10 cellular contexts compared by ENCODE assay signal in the genomic region with DNA sequence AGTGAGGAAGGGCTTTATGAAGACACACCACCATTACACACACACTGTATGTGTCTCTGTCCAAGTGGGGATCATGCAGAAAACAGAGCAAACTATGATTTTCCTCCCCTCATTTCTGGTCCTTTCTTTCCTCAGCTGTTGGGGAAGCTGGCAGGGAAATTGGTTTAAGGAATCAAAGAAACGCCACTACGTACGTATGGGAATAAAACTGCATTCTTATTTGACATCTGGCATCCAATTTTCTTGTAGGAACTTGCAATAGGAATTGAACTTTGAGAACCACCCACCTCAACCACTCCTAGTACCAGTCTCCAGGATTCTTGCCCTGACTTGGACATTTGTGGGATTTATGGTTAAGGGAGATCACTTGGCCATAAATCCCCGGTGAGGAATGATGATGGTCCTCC.
DNase-seq lines count a peak whose midpoint lies in the region; ATAC-seq and FAIRE-seq lines count a peak whose summit lies in the region.
"Had no signal": no experiment of that assay in that cellular context is flagged by ENCODE, and none has a peak within 500 bp of the region (broad histone marks: within the 10 kb centered on the region; RNA-seq: fewer than 3 reads in every experiment).

No MANE protein-coding gene starts in this region.

- peaks cover 44% of the 10 kb centered on the region for H3K27me3 Mint-ChIP-seq in activated T-helper 2 cell treated with anti-CD3 and anti-CD28 coated beads, Interferon-gamma antibody, Interleukin-2, Interleukin-4, amounts not matched to agents 10 μg/mL and 5 μg/mL and 100 μg/mL, durations not matched to agents 14 hours and 24 hours and 36 hours (ENCODE audit: low read depth)

- H3K9me3 Mint-ChIP-seq in activated T-helper 2 cell treated with anti-CD3 and anti-CD28 coated beads, Interferon-gamma antibody, Interleukin-2, Interleukin-4, amounts not matched to agents 10 μg/mL and 5 μg/mL and 100 μg/mL, durations not matched to agents 14 hours and 24 hours and 36 hours: no peaks in the 10 kb centered on the region

- peak overlapping the region; percentile 32 to 54 (median 48) for H3K4me3 ChIP-seq in skin epidermis

- DNase-seq in DMS 273 (lab: John Stamatoyannopoulos, UW; ENCODE audit: unreplicated experiment): peak; percentile 78
- DNase-seq in DMS 273 treated with DMSO at 0.1 percent for 48 hours (lab: John Stamatoyannopoulos, UW): no peak
- DNase-seq in activated T-helper 2 cell treated with anti-CD3 and anti-CD28 coated beads, Interferon-gamma antibody, Interleukin-2, Interleukin-4, amounts not matched to agents 10 μg/mL and 5 μg/mL and 100 μg/mL, durations not matched to agents 14 hours and 24 hours and 36 hours (ENCODE audit: low spot score): no peak
- peak; percentile 47 for DNase-seq in iris pigment epithelial cell (ENCODE audit: low read depth)
- no peak for DNase-seq in urothelium cell line (ENCODE audit: low spot score)
- DNase-seq in activated gamma-delta T cell (lab: John Stamatoyannopoulos, UW): no peak
- DNase-seq: NCI-H1048 had no signal

- no peaks in the 10 kb centered on the region for H3K36me3 Mint-ChIP-seq in activated T-helper 2 cell treated with anti-CD3 and anti-CD28 coated beads, Interferon-gamma antibody, Interleukin-2, Interleukin-4, amounts not matched to agents 10 μg/mL and 5 μg/mL and 100 μg/mL, durations not matched to agents 14 hours and 24 hours and 36 hours (ENCODE audit: low read depth)

- H3K4me3 Mint-ChIP-seq in activated T-helper 2 cell treated with anti-CD3 and anti-CD28 coated beads, Interferon-gamma antibody, Interleukin-2, Interleukin-4, amounts not matched to agents 10 μg/mL and 5 μg/mL and 100 μg/mL, durations not matched to agents 14 hours and 24 hours and 36 hours (ENCODE audit: low read depth): peak overlapping the region; percentile 84

- H3K27ac ChIP-seq in skin epidermis: peak overlapping the region in 20 of 21 experiments; percentile 2 to 87 (median 74)

- H3K27ac Mint-ChIP-seq in activated T-helper 2 cell treated with anti-CD3 and anti-CD28 coated beads, Interferon-gamma antibody, Interleukin-2, Interleukin-4, amounts not matched to agents 10 μg/mL and 5 μg/mL and 100 μg/mL, durations not matched to agents 14 hours and 24 hours and 36 hours: peak overlapping the region; percentile 73

- intact Hi-C loops in activated T-helper 2 cell treated with anti-CD3 and anti-CD28 coated beads, Interferon-gamma antibody, Interleukin-2, Interleukin-4, amounts not matched to agents 10 μg/mL and 5 μg/mL and 100 μg/mL, durations not matched to agents 14 hours and 24 hours and 36 hours (cut with micrococcal nuclease): loop anchor here (1.0 to 10.0 kb wide), 2 partner anchors 23 to 563 kb away; no protein-coding TSS in a partner anchor

- no peak for ATAC-seq in HG02840 (IDR thresholded peaks at IDR 0.05; ENCODE audit: low FRiP score, unreplicated experiment)

- no peak for FAIRE-seq in urothelium cell line (lab: Jason Lieb, UNC)
- FAIRE-seq: A204.1 had no signal

- H3K4me1 Mint-ChIP-seq in activated T-helper 2 cell treated with anti-CD3 and anti-CD28 coated beads, Interferon-gamma antibody, Interleukin-2, Interleukin-4, amounts not matched to agents 10 μg/mL and 5 μg/mL and 100 μg/mL, durations not matched to agents 14 hours and 24 hours and 36 hours (ENCODE audit: low read depth): peaks cover 42% of the 10 kb centered on the region

Comparison
In these comparisons a context has a peak if more than half of its experiments do, and no peak if none do; other contexts are left out.
1. DNase-seq: peak in DMS 273 (single experiment) and iris pigment epithelial cell (single experiment); none in DMS 273 treated with DMSO at 0.1 percent for 48 hours (single experiment), activated T-helper 2 cell treated with anti-CD3 and anti-CD28 coated beads, Interferon-gamma antibody, Interleukin-2, Interleukin-4, amounts not matched to agents 10 μg/mL and 5 μg/mL and 100 μg/mL, durations not matched to agents 14 hours and 24 hours and 36 hours (single experiment), urothelium cell line (single experiment) and activated gamma-delta T cell (single experiment).